ENCODE assay signal across 1 cellular context in genomic region chr4:184747034-184747830, GRCh38.
TF ChIP-seq lines count a peak whose summit lies in the region.

No MANE protein-coding gene starts in this region.

TF ChIP-seq in IMR-90, 13 proteins besides CTCF, POLR2A, EP300 and RAD21:
- TF ChIP-seq RCOR1 (IDR thresholded peaks at IDR 0.05; ENCODE audit: insufficient replicate concordance, low read length) (no peak), NFE2L2 (IDR thresholded peaks at IDR 0.05; ENCODE audit: low read depth, low read length) (no peak), ELK1 (IDR thresholded peaks at IDR 0.05; ENCODE audit: borderline replicate concordance, low read depth, low read length) (no peak), FOS (IDR thresholded peaks at IDR 0.05; ENCODE audit: low read depth, low read length) (no peak), CHD1 (IDR thresholded peaks at IDR 0.05; ENCODE audit: low read depth, low read length) (no peak), BHLHE40 (IDR thresholded peaks at IDR 0.05; ENCODE audit: low read depth, low read length) (no peak), SMC3 (IDR thresholded peaks at IDR 0.05; ENCODE audit: low read depth, low read length) (no peak), MAZ (IDR thresholded peaks at IDR 0.05; ENCODE audit: borderline replicate concordance, low read depth, low read length) (no peak), MAFK (IDR thresholded peaks at IDR 0.05; ENCODE audit: low read depth, low read length) (no peak), CEBPB (IDR thresholded peaks at IDR 0.05; ENCODE audit: low read depth, low read length) (no peak), USF2 (IDR thresholded peaks at IDR 0.05; ENCODE audit: low read depth, low read length) (no peak), MXI1 (IDR thresholded peaks at IDR 0.05; ENCODE audit: borderline replicate concordance, low read depth, low read length) (no peak), RFX5 (IDR thresholded peaks at IDR 0.05; ENCODE audit: low read depth, low read length) (no peak)
